Comparison of ENCODE assay signal across 13 cellular contexts in the genomic region with DNA sequence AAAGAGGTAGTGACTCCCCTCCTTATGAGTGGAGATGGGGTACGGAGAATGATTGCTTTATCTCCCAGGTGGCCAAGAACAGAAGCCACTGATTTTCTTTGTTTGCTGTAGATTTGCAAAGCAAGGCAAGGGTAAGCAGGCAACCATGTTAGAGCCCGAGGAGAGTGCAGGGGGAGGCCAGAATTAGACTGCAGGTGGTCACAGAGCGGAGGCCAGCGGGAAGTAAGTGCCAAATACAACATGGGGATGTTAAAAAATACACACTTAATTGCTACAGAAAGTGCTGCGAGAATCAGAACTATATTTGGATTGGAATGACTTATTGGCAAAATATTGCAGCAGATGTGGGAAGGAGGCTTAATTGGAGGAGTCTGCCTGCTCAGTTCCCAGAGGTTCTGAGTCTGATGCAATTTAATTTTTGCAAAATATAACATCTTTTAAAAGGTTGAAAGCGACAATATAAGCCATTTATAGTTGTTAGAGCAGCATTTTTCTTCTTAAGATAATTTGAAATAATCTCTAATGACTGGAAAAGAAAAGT.
"Had no signal": no experiment of that assay in that cellular context is flagged by ENCODE, and none has a peak within 500 bp of the region (broad histone marks: within the 10 kb centered on the region; RNA-seq: fewer than 3 reads in every experiment).

No MANE protein-coding gene starts in this region.

- H3K4me3 ChIP-seq: lung, tibial artery had no signal

- H3K27me3 ChIP-seq: neutrophil, tibial artery had no signal

- H3K36me3 ChIP-seq: neutrophil, tibial artery had no signal

- H3K9me3 ChIP-seq: neutrophil had no signal

- ATAC-seq: activated CD4-positive, alpha-beta T cell treated with anti-CD3 and anti-CD28 coated beads for 36 hours; activated naive CD4-positive, alpha-beta T cell treated with anti-CD3 and anti-CD28 coated beads, Interleukin-2, amount 50 U/mL, for 72 hours; left colon; natural killer cell treated with Interleukin-12 subunit alpha and Interleukin-12 subunit beta and Interleukin-15 and Interleukin-18, amount 100 ng/mL, for 72 hours had no signal

- DNase-seq: activated CD4-positive, alpha-beta memory T cell treated with anti-CD3 and anti-CD28 coated beads for 36 hours; activated CD4-positive, alpha-beta T cell treated with anti-CD3 and anti-CD28 coated beads for 36 hours; activated gamma-delta T cell treated with Interleukin-2 at 50 U/mL for 16 hours; activated T-cell treated with anti-CD3 and anti-CD28 coated beads for 4 hours; effector CD4-positive, alpha-beta T cell; left colon; stimulated activated naive CD4-positive, alpha-beta T cell treated with Interleukin-2 at 50 U/mL for 16 hours; substantia nigra; tibial artery had no signal
